10 cellular contexts compared by ENCODE assay signal in genomic region chr5:54159153-54159836, GRCh38.
DNase-seq lines count a peak whose midpoint lies in the region; ATAC-seq and TF ChIP-seq lines count a peak whose summit lies in the region.
"Had no signal": no experiment of that assay in that cellular context is flagged by ENCODE, and none has a peak within 500 bp of the region (broad histone marks: within the 10 kb centered on the region; RNA-seq: fewer than 3 reads in every experiment).

No MANE protein-coding gene starts in this region.

- H3K79me2 ChIP-seq in Loucy (ENCODE audit: insufficient read depth, low read length) = no peaks in the 10 kb centered on the region

- H3K4me2 ChIP-seq in Loucy (ENCODE audit: low read depth, low read length, poor library complexity, severe bottlenecking) = no peak overlapping the region

- no peaks in the 10 kb centered on the region for H3K9me3 ChIP-seq in Loucy (ENCODE audit: insufficient read depth, low read depth, low read length)
- no peaks in the 10 kb centered on the region for H3K9me3 ChIP-seq in gastrocnemius medialis

- DNase-seq in AG08395 (ENCODE audit: low spot score) = peak; percentile 46
- peak; percentile 57 for DNase-seq in epithelial cell of esophagus (ENCODE audit: low read depth)
- no peak for DNase-seq in gastrocnemius medialis
- no peak for DNase-seq in germinal center (ENCODE audit: low spot score)
- DNase-seq: Calu3, NCI-H2171 treated with DMSO at 0.1 percent for 48 hours had no signal

- H3K36me3 ChIP-seq in Loucy (ENCODE audit: insufficient read depth, low read length) (no peaks in the 10 kb centered on the region), gastrocnemius medialis (no peaks in the 10 kb centered on the region)

- intact Hi-C loops in gastrocnemius medialis (cut with DNase I; ENCODE audit: low total_unique reads) = no loop called here

- TF ChIP-seq POLR2A in gastrocnemius medialis (IDR thresholded peaks at IDR 0.05) = no peak

- peak; percentile 68 for ATAC-seq in GM19324 (IDR thresholded peaks at IDR 0.05; ENCODE audit: low FRiP score, unreplicated experiment)
- ATAC-seq in gastrocnemius medialis = no peak
- ATAC-seq in activated CD4-positive, CD25-positive, alpha-beta regulatory T cell treated with anti-CD3 and anti-CD28 coated beads, Interleukin-2, amount 50 U/mL, for 24 hours = no peak
- ATAC-seq in GM21390 (IDR thresholded peaks at IDR 0.05; ENCODE audit: unreplicated experiment) = no peak

- no peaks in the 10 kb centered on the region for H3F3A ChIP-seq in Loucy (ENCODE audit: low read depth)

- no peaks in the 10 kb centered on the region for H3K9me2 ChIP-seq in Loucy (replicated peaks; ENCODE audit: low read depth, low read length)

- in situ Hi-C loops in gastrocnemius medialis (cut with MboI; ENCODE audit: low sequenced_read_pairs in 4 of 4) = no loop called here

- H3K4me1 ChIP-seq in Loucy (ENCODE audit: insufficient read depth, low read length, poor library complexity, severe bottlenecking) (peaks cover 5% of the 10 kb centered on the region), gastrocnemius medialis (no peaks in the 10 kb centered on the region)

- H2AFZ ChIP-seq in Loucy (ENCODE audit: low read length) = no peak overlapping the region

- H3K9ac ChIP-seq in Loucy (ENCODE audit: low read depth, low read length, poor library complexity, severe bottlenecking) = no peak overlapping the region

- peak; percentile 35; the same call in 1 of the 2 replicates for TF ChIP-seq CTCF in Loucy (conservative IDR thresholded peaks at IDR 0.05; ENCODE audit: low read length)
- peak; percentile 23 for TF ChIP-seq CTCF in epithelial cell of esophagus (IDR thresholded peaks at IDR 0.05; ENCODE audit: insufficient read depth, low read depth, low read length, missing control alignments)
- TF ChIP-seq CTCF in gastrocnemius medialis (IDR thresholded peaks at IDR 0.05 in 4 of 5, conservative IDR thresholded peaks at IDR 0.05 in 1 of 5) = no peak

- H3K4me3 ChIP-seq in Loucy (ENCODE audit: low read length, poor library complexity, severe bottlenecking) (no peak overlapping the region), epithelial cell of esophagus (ENCODE audit: low read length) (no peak overlapping the region), gastrocnemius medialis (no peak overlapping the region)

- H4K20me1 ChIP-seq in Loucy (ENCODE audit: insufficient read depth, low read length, poor library complexity, severe bottlenecking) = no peaks in the 10 kb centered on the region

- H3K27me3 ChIP-seq in Loucy (ENCODE audit: insufficient read depth, low read length, poor library complexity, severe bottlenecking) = no peaks in the 10 kb centered on the region
- no peaks in the 10 kb centered on the region for H3K27me3 ChIP-seq in gastrocnemius medialis

- H3K27ac ChIP-seq in gastrocnemius medialis = no peak overlapping the region

Comparison
In these comparisons a context has a peak if more than half of its experiments do, and no peak if none do; other contexts are left out.
1. DNase-seq: peak in AG08395 (single experiment) and epithelial cell of esophagus (single experiment); none in gastrocnemius medialis (0 of 2) and germinal center (single experiment).
2. CTCF ChIP-seq: peak in Loucy (single experiment) and epithelial cell of esophagus (single experiment); none in gastrocnemius medialis (0 of 5).